Comparison of ENCODE assay signal across 12 cellular contexts in the genomic region with DNA sequence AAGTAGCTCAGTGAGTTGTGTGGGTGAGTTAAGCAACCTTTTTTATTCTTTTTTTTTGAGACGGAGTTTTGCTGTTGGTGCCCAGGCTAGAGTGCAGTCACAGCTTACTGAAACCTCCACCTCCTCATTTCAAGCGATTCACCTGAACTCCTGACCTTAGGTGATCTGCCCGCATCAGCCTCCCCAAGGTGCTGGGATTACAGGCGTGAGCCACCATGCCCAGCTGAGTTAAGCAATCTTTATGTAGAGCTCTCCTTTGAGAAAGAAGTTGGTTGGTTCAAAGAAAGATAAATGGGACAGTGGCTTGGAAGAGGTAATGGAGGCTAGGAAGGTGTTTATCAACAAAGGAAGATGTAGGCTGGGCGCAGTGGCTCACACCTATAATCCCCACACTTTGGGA. TPM values are rescaled to one million over a fixed set of nuclear protein-coding genes. Genes with fewer than 3 reads are reported as not detected.
DNase-seq lines count a peak whose midpoint lies in the region; ATAC-seq, FAIRE-seq and TF ChIP-seq lines count a peak whose summit lies in the region.
"Had no signal": no experiment of that assay in that cellular context is flagged by ENCODE, and none has a peak within 500 bp of the region (broad histone marks: within the 10 kb centered on the region; RNA-seq: fewer than 3 reads in every experiment).

No MANE protein-coding gene starts in this region.

- H3K27ac ChIP-seq in H9 (ENCODE audit: insufficient read length, low read depth, low read length), result no peak overlapping the region
- H3K27ac ChIP-seq in RWPE2 (ENCODE audit: poor library complexity, severe bottlenecking), result peak overlapping the region; percentile 95
- no peak overlapping the region for H3K27ac ChIP-seq in endothelial cell of umbilical vein (ENCODE audit: insufficient read depth, low read depth, low read length)

- CTCF ChIA-PET in endothelial cell of umbilical vein (lab: Charles Lee), result interaction anchor here (1.0 to 8.8 kb wide), 2 partner anchors 43 to 200 kb away, joined by 3 to 50 read pairs; no protein-coding TSS in a partner anchor

- H3K4me3 ChIP-seq in RWPE2 (ENCODE audit: severe bottlenecking), result peak overlapping the region; percentile 61
- peak overlapping the region in 1 of 3 experiments; percentile 98 for H3K4me3 ChIP-seq in endothelial cell of umbilical vein (replicated peaks in 1 of 3; ENCODE audit: insufficient read depth in 1 of 3, low read depth in 1 of 3, low read length in 3 of 3)

- no peak overlapping the region for H2BK15ac ChIP-seq in H9 (ENCODE audit: low read depth, low read length)

- H3K27me3 ChIP-seq in H9 (ENCODE audit: insufficient read depth, low read length), result no peaks in the 10 kb centered on the region
- H3K27me3 ChIP-seq in RWPE2 (ENCODE audit: insufficient read depth, poor library complexity, severe bottlenecking), result no peaks in the 10 kb centered on the region
- no peaks in the 10 kb centered on the region for H3K27me3 ChIP-seq in endothelial cell of umbilical vein (ENCODE audit: control insufficient read depth in 2 of 2, insufficient read depth in 2 of 2, low read length in 2 of 2)

- H3K27ac Mint-ChIP-seq in H9 (peak overlapping the region; percentile 1 to 59 (median 21); a peak in 4 of 7 replicates), neural crest cell (ENCODE audit: unreplicated experiment) (peak overlapping the region; percentile 36)

- no peak for FAIRE-seq in endothelial cell of umbilical vein (lab: Jason Lieb, UNC)
- FAIRE-seq: colon had no signal

- BruUV-seq in endothelial cell of umbilical vein (replicated peaks; lab: Mats Ljungman, UMichigan), result no TSS peak

- no peak for TF ChIP-seq POLR2A in endothelial cell of umbilical vein (IDR thresholded peaks at IDR 0.05; ENCODE audit: low read depth, low read length)

- no peak overlapping the region for H2BK120ac ChIP-seq in H9 (ENCODE audit: low read depth, low read length, poor library complexity, severe bottlenecking)

- no peak overlapping the region for H2AK5ac ChIP-seq in H9 (ENCODE audit: insufficient read length, low read length)

- H3K36me3 ChIP-seq in RWPE2 (ENCODE audit: low read depth) (peaks cover 78% of the 10 kb centered on the region), endothelial cell of umbilical vein (ENCODE audit: control insufficient read depth in 2 of 2, extremely low read depth in 1 of 2, insufficient read depth in 2 of 2, low read length in 2 of 2) (peaks cover 0 to 11% of the 10 kb centered on the region in 2 experiments)

- no peak overlapping the region for H2BK5ac ChIP-seq in H9 (ENCODE audit: insufficient read length, low read length)

- no peaks in the 10 kb centered on the region for H3K9me1 ChIP-seq in endothelial cell of umbilical vein (replicated peaks; ENCODE audit: control insufficient read depth, extremely low read depth, insufficient read depth, low read length)

- no peak overlapping the region for H3K23ac ChIP-seq in H9 (ENCODE audit: insufficient read length, low read depth, low read length)

- no peak overlapping the region for H3K4ac ChIP-seq in H9 (ENCODE audit: low read depth, low read length)

- H3K18ac ChIP-seq in H9 (ENCODE audit: insufficient read length, low read depth, low read length), result no peak overlapping the region

- H3K23me2 ChIP-seq in H9 (ENCODE audit: insufficient read length, low read depth, low read length, poor library complexity, severe bottlenecking), result peaks cover 11% of the 10 kb centered on the region

- peak overlapping the region in 1 of 2 experiments; percentile 49; a peak in 2 of 5 replicates for H3K4me3 Mint-ChIP-seq in H9
- H3K4me3 Mint-ChIP-seq in neural crest cell, result no peak overlapping the region

- H3K56ac ChIP-seq in H9 (ENCODE audit: insufficient read length, low read depth, low read length), result no peak overlapping the region

- dilution Hi-C loops in endothelial cell of umbilical vein (cut with MboI; ENCODE audit: extremely low pct_ligation_motif_present, low sequenced_read_pairs), result no loop called here

- H3K9ac ChIP-seq in H9 (ENCODE audit: extremely low read depth, insufficient read length, low read length) (peak overlapping the region; percentile 73), endothelial cell of umbilical vein (replicated peaks; ENCODE audit: extremely low read depth, insufficient read depth, low read length) (no peak overlapping the region)

- H4K8ac ChIP-seq in H9 (replicated peaks; ENCODE audit: insufficient read length, low read depth, low read length), result no peak overlapping the region

- H3K79me1 ChIP-seq in H9 (ENCODE audit: insufficient read depth, low read depth, low read length, poor library complexity, severe bottlenecking), result no peaks in the 10 kb centered on the region

- no peak for TF ChIP-seq CTCF in H9 (conservative IDR thresholded peaks at IDR 0.05)
- TF ChIP-seq CTCF in RWPE2 (IDR thresholded peaks at IDR 0.05; ENCODE audit: poor library complexity, severe bottlenecking), result no peak
- no peak for TF ChIP-seq CTCF in endothelial cell of umbilical vein (IDR thresholded peaks at IDR 0.05; ENCODE audit: extremely low read depth in 1 of 2, insufficient read depth in 1 of 2, low read depth in 1 of 2, low read length in 2 of 2)
- no peak for TF ChIP-seq CTCF in neural crest cell (conservative IDR thresholded peaks at IDR 0.05)

- H2BK12ac ChIP-seq in H9 (ENCODE audit: insufficient read length, low read depth, low read length), result no peak overlapping the region

- H2BK20ac ChIP-seq in H9 (ENCODE audit: low read depth, low read length, poor library complexity, severe bottlenecking), result no peak overlapping the region

- H3K4me1 ChIP-seq in H9 (ENCODE audit: insufficient read depth, low read length), result no peaks in the 10 kb centered on the region; the same call in 1 of the 2 replicates
- H3K4me1 ChIP-seq in RWPE2 (ENCODE audit: insufficient read depth, poor library complexity, severe bottlenecking), result peaks cover 23% of the 10 kb centered on the region
- peaks cover 59% of the 10 kb centered on the region for H3K4me1 ChIP-seq in endothelial cell of umbilical vein (ENCODE audit: control insufficient read depth, extremely low read depth, insufficient read depth, low read length)

- H3K36me3 Mint-ChIP-seq in H9 (ENCODE audit: insufficient read depth in 1 of 3, low read depth in 3 of 3) (peaks cover 31 to 42% (median 36%) of the 10 kb centered on the region in 3 experiments), neural crest cell (ENCODE audit: low read depth) (peaks cover 21% of the 10 kb centered on the region)

- ATAC-seq in RWPE2 (ENCODE audit: low read depth) (no peak), HG03159 (IDR thresholded peaks at IDR 0.05; ENCODE audit: unreplicated experiment) (no peak)
- ATAC-seq: HCT116, right cardiac atrium had no signal

- H3K4me1 Mint-ChIP-seq in H9 (peaks cover 48 to 53% of the 10 kb centered on the region in 2 experiments), neural crest cell (peaks cover 53% of the 10 kb centered on the region)

- H3K79me2 ChIP-seq in H9 (ENCODE audit: insufficient read depth, low read length) (peaks cover 70% of the 10 kb centered on the region), endothelial cell of umbilical vein (ENCODE audit: control insufficient read depth, insufficient read depth, low read length) (peaks cover 82% of the 10 kb centered on the region)

- no peak overlapping the region for H4K91ac ChIP-seq in H9 (ENCODE audit: insufficient read length, low read depth, low read length)

- H3K14ac ChIP-seq in H9 (ENCODE audit: insufficient read depth, low read length), result no peak overlapping the region

- H3K27me3 Mint-ChIP-seq in H9 (ENCODE audit: low read depth) (no peaks in the 10 kb centered on the region), neural crest cell (ENCODE audit: low read depth) (no peaks in the 10 kb centered on the region)

- H3K4me2 ChIP-seq in H9 (ENCODE audit: insufficient read depth, insufficient read length, low read length), result peak overlapping the region; percentile 94
- H3K4me2 ChIP-seq in endothelial cell of umbilical vein (ENCODE audit: insufficient read depth, low read length), result peak overlapping the region; percentile 92

- WGBS in H9 (ENCODE audit: extremely low coverage, insufficient read length, low lambda C conversion rate), result no CpG with 5 or more reads among the region's 5 CpGs

- H3K9me3 ChIP-seq in H9 (ENCODE audit: control insufficient read depth, low read depth, low read length), result no peaks in the 10 kb centered on the region
- no peaks in the 10 kb centered on the region for H3K9me3 ChIP-seq in RWPE2 (ENCODE audit: severe bottlenecking)
- no peaks in the 10 kb centered on the region for H3K9me3 ChIP-seq in endothelial cell of umbilical vein (replicated peaks; ENCODE audit: control insufficient read depth, insufficient read depth, low read length)

- POLR2A ChIA-PET in endothelial cell of umbilical vein (lab: Charles Lee), result interaction anchor here (1.5 kb wide), 1 partner anchor 21 kb away, joined by 3 read pairs; no protein-coding TSS in a partner anchor

- H2AFZ ChIP-seq in H9 (ENCODE audit: low read length) (no peak overlapping the region), endothelial cell of umbilical vein (ENCODE audit: low read depth, low read length) (no peak overlapping the region)

- H4K20me1 ChIP-seq in H9 (ENCODE audit: control insufficient read depth, insufficient read depth, insufficient read length) (no peaks in the 10 kb centered on the region), endothelial cell of umbilical vein (replicated peaks; ENCODE audit: control insufficient read depth, extremely low read depth, insufficient read depth, low read length) (peaks cover 4% of the 10 kb centered on the region)

- no peak overlapping the region for H3T11ph ChIP-seq in H9 (ENCODE audit: low read length)

- H4K5ac ChIP-seq in H9 (ENCODE audit: insufficient read length, low read depth, low read length), result no peak overlapping the region

- no peaks in the 10 kb centered on the region for H3K9me3 Mint-ChIP-seq in H9
- H3K9me3 Mint-ChIP-seq in neural crest cell, result no peaks in the 10 kb centered on the region

- DNase-seq in H9 (no peak), RWPE2 (ENCODE audit: low spot score) (no peak), endothelial cell of umbilical vein (ENCODE audit: low read depth, low spot score) (no peak), neural crest cell (ENCODE audit: low read depth, low spot score) (no peak), NCI-H524 (lab: John Stamatoyannopoulos, UW) (no peak), NCI-H510A (lab: John Stamatoyannopoulos, UW) (no peak)
- DNase-seq in stimulated activated CD4-positive, alpha-beta T cell treated with anti-CD3 and anti-CD28 coated beads, Interleukin-4, amount 100 ng/mL, for 24 hours, result no peak
- DNase-seq: NCI-H1694 treated with DMSO at 0.1 percent for 48 hours, right cardiac atrium had no signal

- intact Hi-C loops in endothelial cell of umbilical vein (cut with micrococcal nuclease), result no loop called here

RNA-seq across cellular contexts. Expression of a gene that starts 3.2 kb away (rescaled TPM):
- total RNA-seq in H9 (2021), result 68.3 and 79.3 TPM in 2 replicates
- total RNA-seq in endothelial cell of umbilical vein, result 109 and 127 TPM in 2 replicates
- 69.0 and 74.3 TPM in 2 replicates for polyA plus RNA-seq in endothelial cell of umbilical vein
- polyA plus RNA-seq in endothelial cell of umbilical vein (2011; cell fraction: cytosol; rRNA removed), result 60.4 and 61.9 TPM in 2 replicates
- polyA plus RNA-seq in endothelial cell of umbilical vein (2011; cell fraction: nucleus; rRNA removed), result 23.0 and 32.4 TPM in 2 replicates
- polyA plus RNA-seq in endothelial cell of umbilical vein (2012), result 34.5 and 57.2 TPM in 2 replicates
- polyA minus RNA-seq in endothelial cell of umbilical vein, result 56.1 and 58.2 TPM in 2 replicates
- polyA minus RNA-seq in endothelial cell of umbilical vein (2011; cell fraction: cytosol; rRNA and poly(A)+ RNA removed), result 13.2 TPM
- polyA minus RNA-seq in endothelial cell of umbilical vein (2011; cell fraction: nucleus; rRNA and poly(A)+ RNA removed), result 15.4 and 26.9 TPM in 2 replicates
- total RNA-seq in neural crest cell, result 139 and 147 TPM in 2 replicates

RNA-seq across cellular contexts. Expression of a gene that starts 48.1 kb away (rescaled TPM):
- total RNA-seq in H9 (2021) (10.0 and 11.6 TPM in 2 replicates), endothelial cell of umbilical vein (8.1 and 9.2 TPM in 2 replicates), neural crest cell (65.2 and 68.8 TPM in 2 replicates)
- polyA plus RNA-seq in endothelial cell of umbilical vein, result 2.2 and 2.7 TPM in 2 replicates
- polyA plus RNA-seq in endothelial cell of umbilical vein (2011; cell fraction: cytosol; rRNA removed), result 2.6 and 2.7 TPM in 2 replicates
- 1.1 and 1.3 TPM in 2 replicates for polyA plus RNA-seq in endothelial cell of umbilical vein (2011; cell fraction: nucleus; rRNA removed)
- 1.4 and 1.9 TPM in 2 replicates for polyA plus RNA-seq in endothelial cell of umbilical vein (2012)
- polyA minus RNA-seq in endothelial cell of umbilical vein, result 4.4 and 6.5 TPM in 2 replicates
- 2.7 TPM for polyA minus RNA-seq in endothelial cell of umbilical vein (2011; cell fraction: cytosol; rRNA and poly(A)+ RNA removed)
- polyA minus RNA-seq in endothelial cell of umbilical vein (2011; cell fraction: nucleus; rRNA and poly(A)+ RNA removed), result 0.24 and 0.58 TPM in 2 replicates
